In the genomic region with DNA sequence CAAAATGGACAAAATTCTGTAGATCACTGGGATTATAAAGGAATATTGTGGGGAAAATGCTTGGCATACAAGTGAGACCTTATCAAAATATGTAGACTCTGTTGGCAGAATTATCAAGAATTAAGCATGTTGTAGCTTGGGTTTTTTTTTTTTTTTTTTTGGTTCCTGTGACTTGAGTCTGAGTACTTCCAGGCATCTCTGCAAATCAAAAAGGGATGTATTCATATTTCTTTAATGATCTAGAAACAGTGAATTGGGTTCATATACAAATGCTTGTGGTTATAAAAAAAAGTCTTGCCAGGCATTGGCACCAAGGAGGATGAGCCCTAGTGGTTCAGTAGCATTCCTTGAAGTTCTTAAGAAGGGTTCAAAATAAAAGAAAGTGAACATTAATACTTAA, we compare ENCODE assay signal across 18 cellular contexts.
DNase-seq lines count a peak whose midpoint lies in the region; ATAC-seq and TF ChIP-seq lines count a peak whose summit lies in the region.
"Had no signal": no experiment of that assay in that cellular context is flagged by ENCODE, and none has a peak within 500 bp of the region (broad histone marks: within the 10 kb centered on the region; RNA-seq: fewer than 3 reads in every experiment).

No MANE protein-coding gene starts in this region.

- no peak for TF ChIP-seq EP300 in SK-N-SH (IDR thresholded peaks at IDR 0.05; ENCODE audit: borderline replicate concordance in 1 of 2, low read depth in 1 of 2, low read length in 1 of 2)

- no peak for TF ChIP-seq RAD21 in SK-N-SH (IDR thresholded peaks at IDR 0.05; ENCODE audit: low read length)

- H3K4me2 ChIP-seq in SK-N-SH, result no peak overlapping the region
- H3K4me2 ChIP-seq: GM23338 had no signal

- no peak overlapping the region for H3K9ac ChIP-seq in SK-N-SH

- peaks cover 27% of the 10 kb centered on the region for H3K36me3 Mint-ChIP-seq in MCF 10A (ENCODE audit: insufficient read depth, unreplicated experiment)
- H3K36me3 Mint-ChIP-seq in activated CD8-positive, alpha-beta memory T cell treated with anti-CD3 and anti-CD28 coated beads, Interleukin-2, amount 10 ng/mL, durations not matched to agents 7 days and 5 days, result peaks cover 43% of the 10 kb centered on the region

- peaks cover 46% of the 10 kb centered on the region for H3K4me1 Mint-ChIP-seq in MCF 10A (ENCODE audit: insufficient read depth, unreplicated experiment)
- H3K4me1 Mint-ChIP-seq in activated CD8-positive, alpha-beta memory T cell treated with anti-CD3 and anti-CD28 coated beads, Interleukin-2, amount 10 ng/mL, durations not matched to agents 7 days and 5 days, result peaks cover 15% of the 10 kb centered on the region

- no peaks in the 10 kb centered on the region for H3K9me3 Mint-ChIP-seq in MCF 10A (ENCODE audit: unreplicated experiment)
- no peaks in the 10 kb centered on the region for H3K9me3 Mint-ChIP-seq in activated CD8-positive, alpha-beta memory T cell treated with anti-CD3 and anti-CD28 coated beads, Interleukin-2, amount 10 ng/mL, durations not matched to agents 7 days and 5 days (ENCODE audit: low read depth)
- H3K9me3 Mint-ChIP-seq: GM23338 had no signal

- no peak for TF ChIP-seq POLR2A in vagina (IDR thresholded peaks at IDR 0.05)

- intact Hi-C loops in MCF 10A (cut with micrococcal nuclease) (no loop called here), vagina (cut with DNase I) (loop anchor here (5.0 to 10.0 kb wide), 2 partner anchors 58 to 90 kb away; no protein-coding TSS in a partner anchor)

- H2AFZ ChIP-seq in SK-N-SH (ENCODE audit: low read depth), result no peak overlapping the region
- H2AFZ ChIP-seq: GM23338 had no signal

- no peaks in the 10 kb centered on the region for H3K79me2 ChIP-seq in SK-N-SH (ENCODE audit: insufficient read depth)

- H4K20me1 ChIP-seq in SK-N-SH (ENCODE audit: insufficient read depth), result no peaks in the 10 kb centered on the region

- ATAC-seq in SK-N-SH treated with all-trans-retinoic acid at 6 μM for 48 hours (no peak), HG03460 (IDR thresholded peaks at IDR 0.05; ENCODE audit: unreplicated experiment) (no peak), HG03571 (IDR thresholded peaks at IDR 0.05; ENCODE audit: unreplicated experiment) (no peak)
- no peak for ATAC-seq in activated CD8-positive, alpha-beta memory T cell treated with anti-CD3 and anti-CD28 coated beads, Interleukin-2, amount 10 ng/mL, durations not matched to agents 7 days and 5 days
- ATAC-seq: GM23338 had no signal

- POLR2A ChIA-PET in SK-N-SH (lab: Yijun Ruan, JAX), result no interaction called here
- POLR2A ChIA-PET in MCF 10A (lab: Yijun Ruan, JAX), result interaction anchor here (0.5 to 6.4 kb wide), 23 partner anchors 7 to 840 kb away, joined by 3 to 44 read pairs (median 4); no protein-coding TSS in a partner anchor

- DNase-seq in SK-N-SH, result no peak
- DNase-seq in MCF 10A (ENCODE audit: unreplicated experiment), result no peak
- peak; percentile 67 for DNase-seq in fibroblast of peridontal ligament (ENCODE audit: extremely low read depth)
- DNase-seq in vagina (ENCODE audit: extremely low spot score in 2 of 2), result no peak
- DNase-seq in activated CD8-positive, alpha-beta memory T cell treated with anti-CD3 and anti-CD28 coated beads, Interleukin-2, amount 10 ng/mL, durations not matched to agents 7 days and 5 days, result no peak
- DNase-seq: COR-L47; MM.1S; NCI-H1105; NCI-H1694 treated with DMSO at 0.1 percent for 48 hours; NCI-H345; NCI-H526 treated with DMSO at 0.1 percent for 48 hours; NK-92 treated with Interleukin-12 subunit alpha and Interleukin-12 subunit beta, amount 100 ng/mL, for 24 hours had no signal

- CTCF ChIA-PET in SK-N-SH (lab: Yijun Ruan, JAX), result interaction anchor here (1.9 kb wide), 1 partner anchor 906 kb away, joined by 4 read pairs; no protein-coding TSS in a partner anchor
- CTCF ChIA-PET in MCF 10A (lab: Yijun Ruan, JAX), result interaction anchor here (0.7 to 2.4 kb wide), 4 partner anchors 12 to 184 kb away, joined by 3 to 7 read pairs (median 6); no protein-coding TSS in a partner anchor
- CTCF ChIA-PET in activated CD8-positive, alpha-beta memory T cell treated with anti-CD3 and anti-CD28 coated beads, Interleukin-2, amount 10 ng/mL, durations not matched to agents 7 days and 5 days (lab: Charles Lee), result interaction anchor here (1.1 kb wide), 1 partner anchor 59 kb away, joined by 3 read pairs; no protein-coding TSS in a partner anchor

- H3K4me3 Mint-ChIP-seq in MCF 10A (ENCODE audit: unreplicated experiment), result no peak overlapping the region
- H3K4me3 Mint-ChIP-seq in activated CD8-positive, alpha-beta memory T cell treated with anti-CD3 and anti-CD28 coated beads, Interleukin-2, amount 10 ng/mL, durations not matched to agents 7 days and 5 days, result no peak overlapping the region
- H3K4me3 Mint-ChIP-seq: GM23338 had no signal

- H3F3A ChIP-seq in SK-N-SH (replicated peaks; ENCODE audit: insufficient read depth), result peaks cover 14% of the 10 kb centered on the region

- H3K9me3 ChIP-seq in SK-N-SH (no peaks in the 10 kb centered on the region), vagina (no peaks in the 10 kb centered on the region)

- H3K9me2 ChIP-seq in SK-N-SH, result no peaks in the 10 kb centered on the region

- H3K36me3 ChIP-seq in SK-N-SH (replicated peaks in 1 of 2; ENCODE audit: control insufficient read depth in 1 of 2, insufficient read depth in 2 of 2, low read length in 1 of 2), result peaks cover 4 to 23% of the 10 kb centered on the region in 2 experiments
- no peaks in the 10 kb centered on the region for H3K36me3 ChIP-seq in vagina

- H3K4me3 ChIP-seq in SK-N-SH (ENCODE audit: low read depth in 2 of 2, low read length in 1 of 2) (no peak overlapping the region), vagina (no peak overlapping the region)
- H3K4me3 ChIP-seq: GM23338 had no signal

- H3K27me3 Mint-ChIP-seq in MCF 10A (ENCODE audit: insufficient read depth, unreplicated experiment), result no peaks in the 10 kb centered on the region
- H3K27me3 Mint-ChIP-seq in activated CD8-positive, alpha-beta memory T cell treated with anti-CD3 and anti-CD28 coated beads, Interleukin-2, amount 10 ng/mL, durations not matched to agents 7 days and 5 days, result no peaks in the 10 kb centered on the region

- peak overlapping the region; percentile 81 for H3K27ac Mint-ChIP-seq in MCF 10A (ENCODE audit: low read depth, unreplicated experiment)
- no peak overlapping the region for H3K27ac Mint-ChIP-seq in activated CD8-positive, alpha-beta memory T cell treated with anti-CD3 and anti-CD28 coated beads, Interleukin-2, amount 10 ng/mL, durations not matched to agents 7 days and 5 days

- no peaks in the 10 kb centered on the region for H3K27me3 ChIP-seq in SK-N-SH (ENCODE audit: insufficient read depth)
- H3K27me3 ChIP-seq in vagina, result no peaks in the 10 kb centered on the region

- no peak overlapping the region; a peak in 1 of 4 replicates for H3K27ac ChIP-seq in SK-N-SH (ENCODE audit: low read depth in 2 of 2, low read length in 1 of 2)
- peak overlapping the region; percentile 61 for H3K27ac ChIP-seq in vagina
- H3K27ac ChIP-seq: 22Rv1, C4-2B had no signal

- H3K4me1 ChIP-seq in SK-N-SH (ENCODE audit: control insufficient read depth in 1 of 2, insufficient read depth in 2 of 2, low read depth in 1 of 2, low read length in 1 of 2) (peaks cover 14 to 41% of the 10 kb centered on the region in 2 experiments), vagina (peaks cover 69% of the 10 kb centered on the region)

- no peak for TF ChIP-seq CTCF in SK-N-SH (IDR thresholded peaks at IDR 0.05)
- TF ChIP-seq CTCF in MCF 10A (IDR thresholded peaks at IDR 0.05; ENCODE audit: unreplicated experiment), result no peak
- no peak for TF ChIP-seq CTCF in vagina (IDR thresholded peaks at IDR 0.05)

- BruUV-seq in MCF 10A (replicated peaks; lab: Mats Ljungman, UMichigan), result no TSS peak

TF ChIP-seq in SK-N-SH, 30 proteins besides CTCF, POLR2A, EP300 and RAD21 (continues in another document):
- TF ChIP-seq ELF1 (IDR thresholded peaks at IDR 0.05) (no peak), IRF3 (IDR thresholded peaks at IDR 0.05; ENCODE audit: low read depth, low read length) (no peak), RFX5 (IDR thresholded peaks at IDR 0.05; ENCODE audit: low read length) (no peak), RXRA (IDR thresholded peaks at IDR 0.05; ENCODE audit: borderline replicate concordance, low read depth) (no peak), TCF12 (IDR thresholded peaks at IDR 0.05) (peak; percentile 59)

TF ChIP-seq in SK-N-SH treated with all-trans-retinoic acid at 6 μM for 48 hours, 23 proteins besides CTCF, POLR2A, EP300 and RAD21 (continues in another document):
- TF ChIP-seq ZNF565 (CRISPR knock-in tag; conservative IDR thresholded peaks at IDR 0.05; ENCODE audit: low read depth) (no peak), ZNF70 (CRISPR knock-in tag; IDR thresholded peaks at IDR 0.05) (no peak), TSHZ2 (CRISPR knock-in tag; IDR thresholded peaks at IDR 0.05) (no peak), ZFP3 (CRISPR knock-in tag; IDR thresholded peaks at IDR 0.05) (no peak), ESRRG (CRISPR knock-in tag; IDR thresholded peaks at IDR 0.05) (no peak), SNAI2 (CRISPR knock-in tag; IDR thresholded peaks at IDR 0.05) (no peak), PPARA (CRISPR knock-in tag; IDR thresholded peaks at IDR 0.05; ENCODE audit: borderline replicate concordance) (no peak)
